1 cellular context compared by ENCODE assay signal in the genomic region with DNA sequence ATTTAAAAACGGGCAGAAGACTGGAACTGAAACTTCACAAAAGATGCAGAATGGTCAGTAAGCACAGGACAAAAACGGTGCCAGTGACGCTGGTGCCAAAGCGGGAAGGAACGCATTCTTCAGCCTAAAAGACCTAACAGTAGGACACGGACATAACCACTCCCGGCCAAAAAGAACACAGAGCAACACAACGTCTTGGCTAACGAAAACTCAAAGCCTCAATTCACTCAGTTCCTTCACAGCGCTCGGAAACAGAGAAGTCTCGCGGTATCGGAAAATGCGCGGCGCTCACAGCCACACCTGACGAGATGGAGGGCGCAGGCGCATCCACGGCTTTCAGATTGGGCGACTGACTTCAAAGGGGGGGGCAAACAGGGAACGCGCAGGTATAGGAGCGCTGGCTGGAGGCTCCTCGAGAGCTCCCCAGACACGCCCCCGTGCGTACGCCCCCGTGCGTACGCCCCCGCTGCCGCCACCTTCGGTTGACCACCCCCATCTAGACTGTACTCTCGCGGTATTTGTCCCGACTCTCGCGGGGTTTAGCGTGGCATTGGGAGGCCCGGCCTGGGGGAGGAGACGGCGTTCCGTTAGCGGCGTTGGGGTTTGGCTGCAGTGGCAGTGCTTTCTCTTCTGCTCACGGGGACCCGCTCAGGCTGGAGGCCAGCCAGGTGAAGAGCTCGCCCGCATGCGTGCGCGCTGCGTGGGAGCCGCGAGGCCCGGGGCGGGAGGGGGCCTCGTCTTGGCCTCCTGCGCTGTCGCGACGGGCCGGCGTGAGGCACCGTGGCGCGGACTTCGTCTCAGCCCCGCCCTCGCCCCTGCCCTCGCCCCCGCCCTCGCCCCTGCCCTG.
TF ChIP-seq lines count a peak whose summit lies in the region.

A gene (plus strand): TSS at position 576 of the 847 bp plus-strand sequence. CDS start 321 bp downstream, outside the sequence.

TF ChIP-seq in HEK293, 187 proteins besides CTCF, POLR2A, EP300 and RAD21 (continued from another document and continues in another):
- TF ChIP-seq, protein P1, sequence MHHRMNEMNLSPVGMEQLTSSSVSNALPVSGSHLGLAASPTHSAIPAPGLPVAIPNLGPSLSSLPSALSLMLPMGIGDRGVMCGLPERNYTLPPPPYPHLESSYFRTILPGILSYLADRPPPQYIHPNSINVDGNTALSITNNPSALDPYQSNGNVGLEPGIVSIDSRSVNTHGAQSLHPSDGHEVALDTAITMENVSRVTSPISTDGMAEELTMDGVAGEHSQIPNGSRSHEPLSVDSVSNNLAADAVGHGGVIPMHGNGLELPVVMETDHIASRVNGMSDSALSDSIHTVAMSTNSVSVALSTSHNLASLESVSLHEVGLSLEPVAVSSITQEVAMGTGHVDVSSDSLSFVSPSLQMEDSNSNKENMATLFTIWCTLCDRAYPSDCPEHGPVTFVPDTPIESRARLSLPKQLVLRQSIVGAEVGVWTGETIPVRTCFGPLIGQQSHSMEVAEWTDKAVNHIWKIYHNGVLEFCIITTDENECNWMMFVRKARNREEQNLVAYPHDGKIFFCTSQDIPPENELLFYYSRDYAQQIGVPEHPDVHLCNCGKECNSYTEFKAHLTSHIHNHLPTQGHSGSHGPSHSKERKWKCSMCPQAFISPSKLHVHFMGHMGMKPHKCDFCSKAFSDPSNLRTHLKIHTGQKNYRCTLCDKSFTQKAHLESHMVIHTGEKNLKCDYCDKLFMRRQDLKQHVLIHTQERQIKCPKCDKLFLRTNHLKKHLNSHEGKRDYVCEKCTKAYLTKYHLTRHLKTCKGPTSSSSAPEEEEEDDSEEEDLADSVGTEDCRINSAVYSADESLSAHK (tag by site-specific recombination; IDR thresholded peaks at IDR 0.05) = no peak
- no peak for TF ChIP-seq ZBTB21 (tag by site-specific recombination; IDR thresholded peaks at IDR 0.05)
- no peak for TF ChIP-seq ZNF221 (tag by site-specific recombination; IDR thresholded peaks at IDR 0.05; ENCODE audit: borderline replicate concordance)
- TF ChIP-seq SALL2 (tag by site-specific recombination; IDR thresholded peaks at IDR 0.05; ENCODE audit: borderline replicate concordance) = no peak
- no peak for TF ChIP-seq ZNF174 (tag by site-specific recombination; IDR thresholded peaks at IDR 0.05)
- TF ChIP-seq, protein P2, sequence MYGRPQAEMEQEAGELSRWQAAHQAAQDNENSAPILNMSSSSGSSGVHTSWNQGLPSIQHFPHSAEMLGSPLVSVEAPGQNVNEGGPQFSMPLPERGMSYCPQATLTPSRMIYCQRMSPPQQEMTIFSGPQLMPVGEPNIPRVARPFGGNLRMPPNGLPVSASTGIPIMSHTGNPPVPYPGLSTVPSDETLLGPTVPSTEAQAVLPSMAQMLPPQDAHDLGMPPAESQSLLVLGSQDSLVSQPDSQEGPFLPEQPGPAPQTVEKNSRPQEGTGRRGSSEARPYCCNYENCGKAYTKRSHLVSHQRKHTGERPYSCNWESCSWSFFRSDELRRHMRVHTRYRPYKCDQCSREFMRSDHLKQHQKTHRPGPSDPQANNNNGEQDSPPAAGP (tag by site-specific recombination; IDR thresholded peaks at IDR 0.05) = no peak
- no peak for TF ChIP-seq SCRT2 (tag by site-specific recombination; IDR thresholded peaks at IDR 0.05)
- TF ChIP-seq ZNF596 (tag by site-specific recombination; IDR thresholded peaks at IDR 0.05) = no peak
- TF ChIP-seq, protein P3, sequence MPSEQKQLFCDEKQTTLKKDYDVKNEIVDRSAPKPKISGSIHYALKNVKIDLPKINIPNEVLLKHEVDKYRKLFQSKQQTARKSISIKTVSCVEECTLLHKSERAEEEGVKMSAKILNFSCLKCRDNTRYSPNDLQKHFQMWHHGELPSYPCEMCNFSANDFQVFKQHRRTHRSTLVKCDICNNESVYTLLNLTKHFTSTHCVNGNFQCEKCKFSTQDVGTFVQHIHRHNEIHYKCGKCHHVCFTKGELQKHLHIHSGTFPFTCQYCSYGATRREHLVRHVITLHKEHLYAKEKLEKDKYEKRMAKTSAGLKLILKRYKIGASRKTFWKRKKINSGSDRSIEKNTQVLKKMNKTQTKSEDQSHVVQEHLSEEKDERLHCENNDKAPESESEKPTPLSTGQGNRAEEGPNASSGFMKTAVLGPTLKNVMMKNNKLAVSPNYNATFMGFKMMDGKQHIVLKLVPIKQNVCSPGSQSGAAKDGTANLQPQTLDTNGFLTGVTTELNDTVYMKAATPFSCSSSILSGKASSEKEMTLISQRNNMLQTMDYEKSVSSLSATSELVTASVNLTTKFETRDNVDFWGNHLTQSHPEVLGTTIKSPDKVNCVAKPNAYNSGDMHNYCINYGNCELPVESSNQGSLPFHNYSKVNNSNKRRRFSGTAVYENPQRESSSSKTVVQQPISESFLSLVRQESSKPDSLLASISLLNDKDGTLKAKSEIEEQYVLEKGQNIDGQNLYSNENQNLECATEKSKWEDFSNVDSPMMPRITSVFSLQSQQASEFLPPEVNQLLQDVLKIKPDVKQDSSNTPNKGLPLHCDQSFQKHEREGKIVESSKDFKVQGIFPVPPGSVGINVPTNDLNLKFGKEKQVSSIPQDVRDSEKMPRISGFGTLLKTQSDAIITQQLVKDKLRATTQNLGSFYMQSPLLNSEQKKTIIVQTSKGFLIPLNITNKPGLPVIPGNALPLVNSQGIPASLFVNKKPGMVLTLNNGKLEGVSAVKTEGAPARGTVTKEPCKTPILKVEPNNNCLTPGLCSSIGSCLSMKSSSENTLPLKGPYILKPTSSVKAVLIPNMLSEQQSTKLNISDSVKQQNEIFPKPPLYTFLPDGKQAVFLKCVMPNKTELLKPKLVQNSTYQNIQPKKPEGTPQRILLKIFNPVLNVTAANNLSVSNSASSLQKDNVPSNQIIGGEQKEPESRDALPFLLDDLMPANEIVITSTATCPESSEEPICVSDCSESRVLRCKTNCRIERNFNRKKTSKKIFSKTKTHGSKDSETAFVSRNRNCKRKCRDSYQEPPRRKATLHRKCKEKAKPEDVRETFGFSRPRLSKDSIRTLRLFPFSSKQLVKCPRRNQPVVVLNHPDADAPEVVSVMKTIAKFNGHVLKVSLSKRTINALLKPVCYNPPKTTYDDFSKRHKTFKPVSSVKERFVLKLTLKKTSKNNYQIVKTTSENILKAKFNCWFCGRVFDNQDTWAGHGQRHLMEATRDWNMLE (tag by site-specific recombination; conservative IDR thresholded peaks at IDR 0.05; ENCODE audit: low read depth) = peak; percentile 23; the same call in 1 of the 2 replicates
- TF ChIP-seq, protein P4, sequence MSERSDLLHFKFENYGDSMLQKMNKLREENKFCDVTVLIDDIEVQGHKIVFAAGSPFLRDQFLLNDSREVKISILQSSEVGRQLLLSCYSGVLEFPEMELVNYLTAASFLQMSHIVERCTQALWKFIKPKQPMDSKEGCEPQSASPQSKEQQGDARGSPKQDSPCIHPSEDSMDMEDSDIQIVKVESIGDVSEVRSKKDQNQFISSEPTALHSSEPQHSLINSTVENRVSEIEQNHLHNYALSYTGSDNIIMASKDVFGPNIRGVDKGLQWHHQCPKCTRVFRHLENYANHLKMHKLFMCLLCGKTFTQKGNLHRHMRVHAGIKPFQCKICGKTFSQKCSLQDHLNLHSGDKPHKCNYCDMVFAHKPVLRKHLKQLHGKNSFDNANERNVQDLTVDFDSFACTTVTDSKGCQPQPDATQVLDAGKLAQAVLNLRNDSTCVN (tag by site-specific recombination; optimal IDR thresholded peaks at IDR 0.05) = peak; percentile 94
- TF ChIP-seq MEIS1 (CRISPR knock-in tag; IDR thresholded peaks at IDR 0.05; ENCODE audit: borderline replicate concordance) = no peak
- no peak for TF ChIP-seq ZNF132 (tag by site-specific recombination; IDR thresholded peaks at IDR 0.05; ENCODE audit: borderline replicate concordance)
- TF ChIP-seq, protein P5, sequence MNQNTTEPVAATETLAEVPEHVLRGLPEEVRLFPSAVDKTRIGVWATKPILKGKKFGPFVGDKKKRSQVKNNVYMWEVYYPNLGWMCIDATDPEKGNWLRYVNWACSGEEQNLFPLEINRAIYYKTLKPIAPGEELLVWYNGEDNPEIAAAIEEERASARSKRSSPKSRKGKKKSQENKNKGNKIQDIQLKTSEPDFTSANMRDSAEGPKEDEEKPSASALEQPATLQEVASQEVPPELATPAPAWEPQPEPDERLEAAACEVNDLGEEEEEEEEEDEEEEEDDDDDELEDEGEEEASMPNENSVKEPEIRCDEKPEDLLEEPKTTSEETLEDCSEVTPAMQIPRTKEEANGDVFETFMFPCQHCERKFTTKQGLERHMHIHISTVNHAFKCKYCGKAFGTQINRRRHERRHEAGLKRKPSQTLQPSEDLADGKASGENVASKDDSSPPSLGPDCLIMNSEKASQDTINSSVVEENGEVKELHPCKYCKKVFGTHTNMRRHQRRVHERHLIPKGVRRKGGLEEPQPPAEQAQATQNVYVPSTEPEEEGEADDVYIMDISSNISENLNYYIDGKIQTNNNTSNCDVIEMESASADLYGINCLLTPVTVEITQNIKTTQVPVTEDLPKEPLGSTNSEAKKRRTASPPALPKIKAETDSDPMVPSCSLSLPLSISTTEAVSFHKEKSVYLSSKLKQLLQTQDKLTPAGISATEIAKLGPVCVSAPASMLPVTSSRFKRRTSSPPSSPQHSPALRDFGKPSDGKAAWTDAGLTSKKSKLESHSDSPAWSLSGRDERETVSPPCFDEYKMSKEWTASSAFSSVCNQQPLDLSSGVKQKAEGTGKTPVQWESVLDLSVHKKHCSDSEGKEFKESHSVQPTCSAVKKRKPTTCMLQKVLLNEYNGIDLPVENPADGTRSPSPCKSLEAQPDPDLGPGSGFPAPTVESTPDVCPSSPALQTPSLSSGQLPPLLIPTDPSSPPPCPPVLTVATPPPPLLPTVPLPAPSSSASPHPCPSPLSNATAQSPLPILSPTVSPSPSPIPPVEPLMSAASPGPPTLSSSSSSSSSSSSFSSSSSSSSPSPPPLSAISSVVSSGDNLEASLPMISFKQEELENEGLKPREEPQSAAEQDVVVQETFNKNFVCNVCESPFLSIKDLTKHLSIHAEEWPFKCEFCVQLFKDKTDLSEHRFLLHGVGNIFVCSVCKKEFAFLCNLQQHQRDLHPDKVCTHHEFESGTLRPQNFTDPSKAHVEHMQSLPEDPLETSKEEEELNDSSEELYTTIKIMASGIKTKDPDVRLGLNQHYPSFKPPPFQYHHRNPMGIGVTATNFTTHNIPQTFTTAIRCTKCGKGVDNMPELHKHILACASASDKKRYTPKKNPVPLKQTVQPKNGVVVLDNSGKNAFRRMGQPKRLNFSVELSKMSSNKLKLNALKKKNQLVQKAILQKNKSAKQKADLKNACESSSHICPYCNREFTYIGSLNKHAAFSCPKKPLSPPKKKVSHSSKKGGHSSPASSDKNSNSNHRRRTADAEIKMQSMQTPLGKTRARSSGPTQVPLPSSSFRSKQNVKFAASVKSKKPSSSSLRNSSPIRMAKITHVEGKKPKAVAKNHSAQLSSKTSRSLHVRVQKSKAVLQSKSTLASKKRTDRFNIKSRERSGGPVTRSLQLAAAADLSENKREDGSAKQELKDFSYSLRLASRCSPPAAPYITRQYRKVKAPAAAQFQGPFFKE (tag by site-specific recombination; IDR thresholded peaks at IDR 0.05; ENCODE audit: borderline replicate concordance) = no peak
- no peak for TF ChIP-seq ZNF239 (tag by site-specific recombination; IDR thresholded peaks at IDR 0.05)
- no peak for TF ChIP-seq ZNF202 (tag by site-specific recombination; IDR thresholded peaks at IDR 0.05; ENCODE audit: borderline replicate concordance)
- TF ChIP-seq, protein P6, sequence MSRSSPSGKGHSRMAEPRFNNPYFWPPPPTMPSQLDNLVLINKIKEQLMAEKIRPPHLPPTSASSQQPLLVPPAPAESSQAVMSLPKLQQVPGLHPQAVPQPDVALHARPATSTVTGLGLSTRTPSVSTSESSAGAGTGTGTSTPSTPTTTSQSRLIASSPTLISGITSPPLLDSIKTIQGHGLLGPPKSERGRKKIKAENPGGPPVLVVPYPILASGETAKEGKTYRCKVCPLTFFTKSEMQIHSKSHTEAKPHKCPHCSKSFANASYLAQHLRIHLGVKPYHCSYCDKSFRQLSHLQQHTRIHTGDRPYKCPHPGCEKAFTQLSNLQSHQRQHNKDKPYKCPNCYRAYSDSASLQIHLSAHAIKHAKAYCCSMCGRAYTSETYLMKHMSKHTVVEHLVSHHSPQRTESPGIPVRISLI (tag by site-specific recombination; IDR thresholded peaks at IDR 0.05) = no peak
- TF ChIP-seq ZNF571 (tag by site-specific recombination; IDR thresholded peaks at IDR 0.05) = no peak
- TF ChIP-seq, protein P7, sequence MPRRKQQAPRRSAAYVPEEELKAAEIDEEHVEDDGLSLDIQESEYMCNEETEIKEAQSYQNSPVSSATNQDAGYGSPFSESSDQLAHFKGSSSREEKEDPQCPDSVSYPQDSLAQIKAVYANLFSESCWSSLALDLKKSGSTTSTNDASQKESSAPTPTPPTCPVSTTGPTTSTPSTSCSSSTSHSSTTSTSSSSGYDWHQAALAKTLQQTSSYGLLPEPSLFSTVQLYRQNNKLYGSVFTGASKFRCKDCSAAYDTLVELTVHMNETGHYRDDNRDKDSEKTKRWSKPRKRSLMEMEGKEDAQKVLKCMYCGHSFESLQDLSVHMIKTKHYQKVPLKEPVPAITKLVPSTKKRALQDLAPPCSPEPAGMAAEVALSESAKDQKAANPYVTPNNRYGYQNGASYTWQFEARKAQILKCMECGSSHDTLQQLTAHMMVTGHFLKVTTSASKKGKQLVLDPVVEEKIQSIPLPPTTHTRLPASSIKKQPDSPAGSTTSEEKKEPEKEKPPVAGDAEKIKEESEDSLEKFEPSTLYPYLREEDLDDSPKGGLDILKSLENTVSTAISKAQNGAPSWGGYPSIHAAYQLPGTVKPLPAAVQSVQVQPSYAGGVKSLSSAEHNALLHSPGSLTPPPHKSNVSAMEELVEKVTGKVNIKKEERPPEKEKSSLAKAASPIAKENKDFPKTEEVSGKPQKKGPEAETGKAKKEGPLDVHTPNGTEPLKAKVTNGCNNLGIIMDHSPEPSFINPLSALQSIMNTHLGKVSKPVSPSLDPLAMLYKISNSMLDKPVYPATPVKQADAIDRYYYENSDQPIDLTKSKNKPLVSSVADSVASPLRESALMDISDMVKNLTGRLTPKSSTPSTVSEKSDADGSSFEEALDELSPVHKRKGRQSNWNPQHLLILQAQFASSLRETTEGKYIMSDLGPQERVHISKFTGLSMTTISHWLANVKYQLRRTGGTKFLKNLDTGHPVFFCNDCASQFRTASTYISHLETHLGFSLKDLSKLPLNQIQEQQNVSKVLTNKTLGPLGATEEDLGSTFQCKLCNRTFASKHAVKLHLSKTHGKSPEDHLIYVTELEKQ (tag by site-specific recombination; IDR thresholded peaks at IDR 0.05; ENCODE audit: borderline replicate concordance) = no peak
- TF ChIP-seq ZNF747 (tag by site-specific recombination; IDR thresholded peaks at IDR 0.05) = no peak
- no peak for TF ChIP-seq ZNF830 (tag by site-specific recombination; IDR thresholded peaks at IDR 0.05; ENCODE audit: low read depth)
- TF ChIP-seq, protein P8, sequence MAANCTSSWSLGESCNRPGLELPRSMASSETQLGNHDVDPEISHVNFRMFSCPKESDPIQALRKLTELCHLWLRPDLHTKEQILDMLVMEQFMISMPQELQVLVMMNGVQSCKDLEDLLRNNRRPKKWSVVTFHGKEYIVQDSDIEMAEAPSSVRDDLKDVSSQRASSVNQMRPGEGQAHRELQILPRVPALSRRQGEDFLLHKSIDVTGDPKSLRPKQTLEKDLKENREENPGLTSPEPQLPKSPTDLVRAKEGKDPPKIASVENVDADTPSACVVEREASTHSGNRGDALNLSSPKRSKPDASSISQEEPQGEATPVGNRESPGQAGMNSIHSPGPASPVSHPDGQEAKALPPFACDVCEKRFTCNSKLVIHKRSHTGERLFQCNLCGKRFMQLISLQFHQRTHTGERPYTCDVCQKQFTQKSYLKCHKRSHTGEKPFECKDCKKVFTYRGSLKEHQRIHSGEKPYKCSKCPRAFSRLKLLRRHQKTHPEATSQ (tag by site-specific recombination; IDR thresholded peaks at IDR 0.05) = 0 out of 2 replicates have a peak, but pooled peaks have one; percentile 34
- TF ChIP-seq, protein P9, sequence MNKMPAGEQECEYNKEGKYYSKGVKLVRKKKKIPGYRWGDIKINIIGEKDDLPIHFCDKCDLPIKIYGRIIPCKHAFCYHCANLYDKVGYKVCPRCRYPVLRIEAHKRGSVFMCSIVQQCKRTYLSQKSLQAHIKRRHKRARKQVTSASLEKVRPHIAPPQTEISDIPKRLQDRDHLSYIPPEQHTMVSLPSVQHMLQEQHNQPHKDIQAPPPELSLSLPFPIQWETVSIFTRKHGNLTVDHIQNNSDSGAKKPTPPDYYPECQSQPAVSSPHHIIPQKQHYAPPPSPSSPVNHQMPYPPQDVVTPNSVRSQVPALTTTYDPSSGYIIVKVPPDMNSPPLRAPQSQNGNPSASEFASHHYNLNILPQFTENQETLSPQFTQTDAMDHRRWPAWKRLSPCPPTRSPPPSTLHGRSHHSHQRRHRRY (tag by site-specific recombination; IDR thresholded peaks at IDR 0.05) = no peak
